ENCODE assay signal across 12 cellular contexts in genomic region chr19:6236310-6237291, GRCh38. TPM values are rescaled to one million over a fixed set of nuclear protein-coding genes. Genes with fewer than 3 reads are reported as not detected.
DNase-seq lines count a peak whose midpoint lies in the region; ATAC-seq, FAIRE-seq and TF ChIP-seq lines count a peak whose summit lies in the region.
"Had no signal": no experiment of that assay in that cellular context is flagged by ENCODE, and none has a peak within 500 bp of the region (broad histone marks: within the 10 kb centered on the region; RNA-seq: fewer than 3 reads in every experiment).

No MANE protein-coding gene starts in this region.

- H3K4me2 ChIP-seq in endothelial cell of umbilical vein (ENCODE audit: insufficient read depth, low read length), result no peak overlapping the region
- H3K4me2 ChIP-seq in neuronal stem cell (ENCODE audit: insufficient read depth, low read length, poor library complexity, severe bottlenecking), result no peak overlapping the region

- no peak overlapping the region for H3K4ac ChIP-seq in neuronal stem cell (ENCODE audit: low read length)

- no peak overlapping the region for H4K91ac ChIP-seq in neuronal stem cell (ENCODE audit: low read depth, low read length, poor library complexity)

- no peaks in the 10 kb centered on the region for H3K9me1 ChIP-seq in endothelial cell of umbilical vein (replicated peaks; ENCODE audit: control insufficient read depth, extremely low read depth, insufficient read depth, low read length)

- no peak for ATAC-seq in GM19023 (IDR thresholded peaks at IDR 0.05; ENCODE audit: unreplicated experiment)
- no peak for ATAC-seq in HG02763 (IDR thresholded peaks at IDR 0.05; ENCODE audit: unreplicated experiment)
- ATAC-seq: effector memory CD8-positive, alpha-beta T cell had no signal

- H3K79me2 ChIP-seq in endothelial cell of umbilical vein (ENCODE audit: control insufficient read depth, insufficient read depth, low read length), result peaks cover 70% of the 10 kb centered on the region

- POLR2A ChIA-PET in endothelial cell of umbilical vein (lab: Charles Lee), result no interaction called here

- H4K8ac ChIP-seq in neuronal stem cell (ENCODE audit: low read depth, low read length), result peak overlapping the region; percentile 70

- intact Hi-C loops in endothelial cell of umbilical vein (cut with micrococcal nuclease), result no loop called here

- no peak overlapping the region for H3K4me3 ChIP-seq in BE2C (ENCODE audit: low read depth, low read length)
- H3K4me3 ChIP-seq in endothelial cell of umbilical vein (replicated peaks in 1 of 3; ENCODE audit: insufficient read depth in 1 of 3, low read depth in 1 of 3, low read length in 3 of 3), result no peak overlapping the region
- H3K4me3 ChIP-seq in neuronal stem cell (ENCODE audit: low read length in 2 of 2), result peak overlapping the region in 1 of 2 donors; percentile 44

- no peak overlapping the region for H2BK15ac ChIP-seq in neuronal stem cell (ENCODE audit: low read length)

- H2AK5ac ChIP-seq in neuronal stem cell (ENCODE audit: low read depth, low read length), result no peak overlapping the region

- no TSS peak for BruUV-seq in endothelial cell of umbilical vein (replicated peaks; lab: Mats Ljungman, UMichigan)

- dilution Hi-C loops in endothelial cell of umbilical vein (cut with MboI; ENCODE audit: extremely low pct_ligation_motif_present, low sequenced_read_pairs), result no loop called here

- H3K18ac ChIP-seq in neuronal stem cell (ENCODE audit: low read length), result peak overlapping the region; percentile 29

- no peak overlapping the region for H3K9ac ChIP-seq in endothelial cell of umbilical vein (replicated peaks; ENCODE audit: extremely low read depth, insufficient read depth, low read length)
- H3K9ac ChIP-seq in neuronal stem cell (ENCODE audit: low read depth, low read length, poor library complexity), result peak overlapping the region; percentile 33

- WGBS in neuronal stem cell (ENCODE audit: extremely low coverage in 2 of 2, insufficient read length in 2 of 2, insufficient replicate concordance in 1 of 2), 2 donors, result no CpG with 5 or more reads among the region's 39 CpGs

- CTCF ChIA-PET in endothelial cell of umbilical vein (lab: Charles Lee), result interaction anchor here (1.7 to 3.4 kb wide), 3 partner anchors 14 to 38 kb away, joined by 7 to 37 read pairs (median 13); no protein-coding TSS in a partner anchor

- no peak overlapping the region for H2BK120ac ChIP-seq in neuronal stem cell (ENCODE audit: low read depth, low read length)

- no peak for FAIRE-seq in endothelial cell of umbilical vein (lab: Jason Lieb, UNC)
- FAIRE-seq: GM18507, TTC549 had no signal

- H3K9me3 ChIP-seq in BE2C (no peaks in the 10 kb centered on the region), KOPT-K1 (ENCODE audit: insufficient read depth, low read length, poor library complexity, severe bottlenecking) (no peaks in the 10 kb centered on the region), endothelial cell of umbilical vein (replicated peaks; ENCODE audit: control insufficient read depth, insufficient read depth, low read length) (no peaks in the 10 kb centered on the region), neuronal stem cell (replicated peaks in 1 of 2; ENCODE audit: control insufficient read depth in 2 of 2, insufficient read depth in 1 of 2, low read depth in 1 of 2, low read length in 2 of 2) (no peaks in the 10 kb centered on the region)

- H3K4me1 ChIP-seq in BE2C (peaks cover 45% of the 10 kb centered on the region), endothelial cell of umbilical vein (ENCODE audit: control insufficient read depth, extremely low read depth, insufficient read depth, low read length) (peaks cover 57% of the 10 kb centered on the region), neuronal stem cell (ENCODE audit: control insufficient read depth in 2 of 2, insufficient read depth in 1 of 2, low read depth in 1 of 2, low read length in 2 of 2) (peaks cover 5 to 25% of the 10 kb centered on the region in 2 donors)

- peak; percentile 20 for DNase-seq in BE2C
- DNase-seq in endothelial cell of umbilical vein (ENCODE audit: low read depth, low spot score), result peak; percentile 42
- DNase-seq in neuronal stem cell (ENCODE audit: low spot score), result no peak
- DNase-seq in NOMO-1 (lab: John Stamatoyannopoulos, UW; ENCODE audit: unreplicated experiment in 2 of 2), result no peak
- no peak for DNase-seq in globus pallidus (ENCODE audit: low spot score)
- DNase-seq: amniotic stem cell; effector memory CD8-positive, alpha-beta T cell had no signal

- TF ChIP-seq CTCF in BE2C (IDR thresholded peaks at IDR 0.05; ENCODE audit: low read depth, low read length) (no peak), endothelial cell of umbilical vein (IDR thresholded peaks at IDR 0.05; ENCODE audit: extremely low read depth in 1 of 2, insufficient read depth in 1 of 2, low read depth in 1 of 2, low read length in 2 of 2) (no peak)

- H3K27ac ChIP-seq in KOPT-K1 (ENCODE audit: low read depth, low read length, poor library complexity, severe bottlenecking), result peak overlapping the region; percentile 12
- H3K27ac ChIP-seq in endothelial cell of umbilical vein (ENCODE audit: insufficient read depth, low read depth, low read length), result peak overlapping the region; percentile 10
- H3K27ac ChIP-seq in neuronal stem cell (replicated peaks; ENCODE audit: low read length), result no peak overlapping the region

- H2AFZ ChIP-seq in endothelial cell of umbilical vein (ENCODE audit: low read depth, low read length), result no peak overlapping the region
- H2AFZ ChIP-seq in neuronal stem cell (ENCODE audit: low read length), result no peak overlapping the region

- no peaks in the 10 kb centered on the region for H3K27me3 ChIP-seq in BE2C
- H3K27me3 ChIP-seq in endothelial cell of umbilical vein (ENCODE audit: control insufficient read depth in 2 of 2, insufficient read depth in 2 of 2, low read length in 2 of 2), result no peaks in the 10 kb centered on the region
- H3K27me3 ChIP-seq in neuronal stem cell (ENCODE audit: control insufficient read depth in 3 of 3, insufficient read depth in 3 of 3, low read depth in 1 of 3, low read length in 3 of 3), result no peaks in the 10 kb centered on the region

- no peaks in the 10 kb centered on the region for H3K36me3 ChIP-seq in BE2C
- 0 out of 2 replicates have a peak, but pooled peaks cover 17% of the 10 kb centered on the region for H3K36me3 ChIP-seq in KOPT-K1 (ENCODE audit: insufficient read depth, low read length)
- no peaks in the 10 kb centered on the region for H3K36me3 ChIP-seq in endothelial cell of umbilical vein (ENCODE audit: control insufficient read depth in 2 of 2, extremely low read depth in 1 of 2, insufficient read depth in 2 of 2, low read length in 2 of 2)
- H3K36me3 ChIP-seq in neuronal stem cell (replicated peaks in 1 of 2; ENCODE audit: control insufficient read depth in 2 of 2, insufficient read depth in 2 of 2, low read length in 2 of 2), result peaks cover 4 to 8% of the 10 kb centered on the region in 2 donors

- no peak for TF ChIP-seq POLR2A in endothelial cell of umbilical vein (IDR thresholded peaks at IDR 0.05; ENCODE audit: low read depth, low read length)

- H3K23ac ChIP-seq in neuronal stem cell (ENCODE audit: low read depth, low read length, poor library complexity), result peak overlapping the region; percentile 37

- H2BK5ac ChIP-seq in neuronal stem cell (ENCODE audit: low read length), result no peak overlapping the region

- no peak overlapping the region for H3K14ac ChIP-seq in neuronal stem cell (ENCODE audit: low read length)

- no peaks in the 10 kb centered on the region for H4K20me1 ChIP-seq in endothelial cell of umbilical vein (replicated peaks; ENCODE audit: control insufficient read depth, extremely low read depth, insufficient read depth, low read length)

- H2BK12ac ChIP-seq in neuronal stem cell (ENCODE audit: low read length), result no peak overlapping the region

- peaks cover 46% of the 10 kb centered on the region for H3K79me1 ChIP-seq in neuronal stem cell (ENCODE audit: low read depth, low read length)

TF ChIP-seq in endothelial cell of umbilical vein, 7 proteins besides CTCF, POLR2A, EP300 and RAD21:
- no peak for TF ChIP-seq MAX (IDR thresholded peaks at IDR 0.05; ENCODE audit: insufficient read depth, insufficient read length)
- TF ChIP-seq MYC (IDR thresholded peaks at IDR 0.05; ENCODE audit: low read depth, low read length), result no peak
- no peak for TF ChIP-seq EZH2 (IDR thresholded peaks at IDR 0.05; ENCODE audit: borderline replicate concordance, low read depth, low read length, severe bottlenecking)
- no peak for TF ChIP-seq GATA2 (IDR thresholded peaks at IDR 0.05; ENCODE audit: insufficient read depth, insufficient read length, low read depth, low read length)
- no peak for TF ChIP-seq JUN (IDR thresholded peaks at IDR 0.05; ENCODE audit: borderline replicate concordance, insufficient read depth, insufficient read length, low read depth)
- no peak for TF ChIP-seq POLR2AphosphoS5 (IDR thresholded peaks at IDR 0.05; ENCODE audit: insufficient read depth, low read depth, low read length)
- TF ChIP-seq FOS (IDR thresholded peaks at IDR 0.05; ENCODE audit: borderline replicate concordance, insufficient read depth, low read length), result no peak

RNA-seq across cellular contexts. Expression of gene MLLT1, which starts 43.2 kb away (rescaled TPM):
- 146 TPM for polyA plus RNA-seq in BE2C (2012; ENCODE audit: insufficient read depth, insufficient read length, low read depth)
- total RNA-seq in endothelial cell of umbilical vein, result 79.2 and 84.8 TPM in 2 replicates
- 43.9 and 52.9 TPM in 2 replicates for polyA plus RNA-seq in endothelial cell of umbilical vein
- polyA plus RNA-seq in endothelial cell of umbilical vein (2011; cell fraction: cytosol; rRNA removed), result 32.5 and 45.8 TPM in 2 replicates
- polyA plus RNA-seq in endothelial cell of umbilical vein (2011; cell fraction: nucleus; rRNA removed), result 62.0 and 69.5 TPM in 2 replicates
- 37.9 and 50.9 TPM in 2 replicates for polyA plus RNA-seq in endothelial cell of umbilical vein (2012)
- 34.3 and 51.6 TPM in 2 replicates for polyA minus RNA-seq in endothelial cell of umbilical vein
- 63.8 TPM for polyA minus RNA-seq in endothelial cell of umbilical vein (2011; cell fraction: cytosol; rRNA and poly(A)+ RNA removed)
- polyA minus RNA-seq in endothelial cell of umbilical vein (2011; cell fraction: nucleus; rRNA and poly(A)+ RNA removed), result 17.7 and 33.5 TPM in 2 replicates
- 43.3 TPM for polyA plus RNA-seq in neuronal stem cell (2013, experiment 1 of 2)
- polyA plus RNA-seq in neuronal stem cell (2013, experiment 2 of 2), result 43.5 TPM

Comparison
In these comparisons a context has a peak if more than half of its experiments do, and no peak if none do; other contexts are left out.
1. DNase-seq: peak in BE2C (single experiment) and endothelial cell of umbilical vein (single experiment); none in neuronal stem cell (single experiment), NOMO-1 (0 of 2) and globus pallidus (single experiment).